32 cellular contexts compared by ENCODE assay signal in genomic region chr3:157871248-157871647, GRCh38.
"Had no signal": no experiment of that assay in that cellular context is flagged by ENCODE, and none has a peak within 500 bp of the region (broad histone marks: within the 10 kb centered on the region; RNA-seq: fewer than 3 reads in every experiment).

No MANE protein-coding gene starts in this region.

- H3K27ac Mint-ChIP-seq: activated CD4-positive, alpha-beta memory T cell treated with anti-CD3 and anti-CD28 coated beads, Interleukin-2, amount 10 ng/mL, durations not matched to agents 7 days and 5 days; activated CD4-positive, alpha-beta T cell treated with anti-CD3 and anti-CD28 coated beads, Interleukin-2, amount 10 ng/mL, durations not matched to agents 7 days and 5 days; activated naive CD4-positive, alpha-beta T cell treated with anti-CD3 and anti-CD28 coated beads, Interleukin-2, amount 10 ng/mL, durations not matched to agents 7 days and 5 days; activated naive CD4-positive, alpha-beta T cell treated with anti-CD3 and anti-CD28 coated beads, Interleukin-2, amount 50 U/mL, for 72 hours; activated naive CD8-positive, alpha-beta T cell treated with anti-CD3 and anti-CD28 coated beads, Interleukin-2, amount 10 ng/mL, durations not matched to agents 7 days and 5 days; activated T-cell treated with anti-CD3 and anti-CD28 coated beads, Interleukin-2, amount 50 U/mL, for 24 hours; activated T-cell treated with anti-CD3 and anti-CD28 coated beads, Interleukin-2, amount 50 U/mL, for 72 hours; brain; dendritic cell treated with granulocyte-macrophage colony-stimulating factor and Interleukin-4, amounts not matched to agents 40 ng/mL and 50 ng/mL, for 4 days; endodermal cell; WTC11 had no signal

- H3K4me3 ChIP-seq: ascending aorta, breast epithelium, cardiac muscle cell, colonic mucosa, dorsolateral prefrontal cortex, heart left ventricle had no signal

- H3K9me3 ChIP-seq: ascending aorta, breast epithelium, colonic mucosa, heart left ventricle had no signal

- H3K36me3 Mint-ChIP-seq: activated naive CD4-positive, alpha-beta T cell treated with anti-CD3 and anti-CD28 coated beads, Interleukin-2, amount 10 ng/mL, durations not matched to agents 7 days and 5 days; activated naive CD4-positive, alpha-beta T cell treated with anti-CD3 and anti-CD28 coated beads, Interleukin-2, amount 50 U/mL, for 72 hours; activated naive CD8-positive, alpha-beta T cell treated with anti-CD3 and anti-CD28 coated beads, Interleukin-2, amount 10 ng/mL, durations not matched to agents 7 days and 5 days; brain; WTC11 had no signal

- H3K4me1 ChIP-seq: breast epithelium, colonic mucosa had no signal

- H3K9me3 Mint-ChIP-seq: activated CD4-positive, alpha-beta memory T cell treated with anti-CD3 and anti-CD28 coated beads, Interleukin-2, amount 10 ng/mL, durations not matched to agents 7 days and 5 days; activated CD4-positive, alpha-beta T cell treated with anti-CD3 and anti-CD28 coated beads, Interleukin-2, amount 10 ng/mL, durations not matched to agents 7 days and 5 days; activated naive CD4-positive, alpha-beta T cell treated with anti-CD3 and anti-CD28 coated beads, Interleukin-2, amount 10 ng/mL, durations not matched to agents 7 days and 5 days; activated naive CD4-positive, alpha-beta T cell treated with anti-CD3 and anti-CD28 coated beads, Interleukin-2, amount 50 U/mL, for 72 hours; activated naive CD8-positive, alpha-beta T cell treated with anti-CD3 and anti-CD28 coated beads, Interleukin-2, amount 10 ng/mL, durations not matched to agents 7 days and 5 days; activated T-cell treated with anti-CD3 and anti-CD28 coated beads, Interleukin-2, amount 50 U/mL, for 24 hours; activated T-cell treated with anti-CD3 and anti-CD28 coated beads, Interleukin-2, amount 50 U/mL, for 72 hours; dendritic cell treated with granulocyte-macrophage colony-stimulating factor and Interleukin-4, amounts not matched to agents 40 ng/mL and 50 ng/mL, for 4 days; endodermal cell; WTC11 had no signal

- H3K27ac ChIP-seq: ascending aorta, breast epithelium, cardiac muscle cell, colonic mucosa, dorsolateral prefrontal cortex, heart left ventricle, VCaP had no signal

- DNase-seq: activated CD4-positive, alpha-beta memory T cell treated with anti-CD3 and anti-CD28 coated beads, Interleukin-2, amount 10 ng/mL, durations not matched to agents 7 days and 5 days; activated CD4-positive, alpha-beta T cell treated with anti-CD3 and anti-CD28 coated beads for 1 hour; activated CD4-positive, alpha-beta T cell treated with anti-CD3 and anti-CD28 coated beads for 4 hours; activated CD4-positive, alpha-beta T cell treated with anti-CD3 and anti-CD28 coated beads, Interleukin-2, amount 10 ng/mL, durations not matched to agents 7 days and 5 days; activated CD4-positive, alpha-beta T cell treated with anti-CD3 and anti-CD28 coated beads, Interleukin-2, amount 50 U/mL, for 4 hours; activated CD8-positive, alpha-beta memory T cell treated with anti-CD3 and anti-CD28 coated beads, Interleukin-2, amount 50 U/mL, for 48 hours; activated gamma-delta T cell; activated naive CD4-positive, alpha-beta T cell; activated naive CD4-positive, alpha-beta T cell treated with anti-CD3 and anti-CD28 coated beads, Interleukin-2, amount 10 ng/mL, durations not matched to agents 7 days and 5 days; activated naive CD8-positive, alpha-beta T cell treated with anti-CD3 and anti-CD28 coated beads, Interleukin-2, amount 10 ng/mL, durations not matched to agents 7 days and 5 days; activated T-cell treated with anti-CD3 and anti-CD28 coated beads for 4 hours; activated T-cell treated with anti-CD3 and anti-CD28 coated beads, Interleukin-2, amount 50 U/mL, for 24 hours; activated T-cell treated with anti-CD3 and anti-CD28 coated beads, Interleukin-2, amount 50 U/mL, for 72 hours; central memory CD4-positive, alpha-beta T cell; cerebellar nuclear complex; colonic mucosa; dorsolateral prefrontal cortex; effector memory CD4-positive, alpha-beta T cell; endodermal cell; foreskin fibroblast; glutamatergic neuron; heart left ventricle; T-helper 2 cell had no signal

- ATAC-seq: activated naive CD4-positive, alpha-beta T cell treated with anti-CD3 and anti-CD28 coated beads, Interleukin-2, amount 50 U/mL, for 72 hours; activated T-cell treated with anti-CD3 and anti-CD28 coated beads, Interleukin-2, amount 50 U/mL, for 72 hours; esophagus mucosa; heart left ventricle; WTC11 had no signal

- H3K27me3 Mint-ChIP-seq: activated CD4-positive, alpha-beta memory T cell treated with anti-CD3 and anti-CD28 coated beads, Interleukin-2, amount 10 ng/mL, durations not matched to agents 7 days and 5 days; activated CD4-positive, alpha-beta T cell treated with anti-CD3 and anti-CD28 coated beads, Interleukin-2, amount 10 ng/mL, durations not matched to agents 7 days and 5 days; activated naive CD4-positive, alpha-beta T cell treated with anti-CD3 and anti-CD28 coated beads, Interleukin-2, amount 10 ng/mL, durations not matched to agents 7 days and 5 days; activated naive CD8-positive, alpha-beta T cell treated with anti-CD3 and anti-CD28 coated beads, Interleukin-2, amount 10 ng/mL, durations not matched to agents 7 days and 5 days; activated T-cell treated with anti-CD3 and anti-CD28 coated beads, Interleukin-2, amount 50 U/mL, for 24 hours; dendritic cell treated with granulocyte-macrophage colony-stimulating factor and Interleukin-4, amounts not matched to agents 40 ng/mL and 50 ng/mL, for 4 days had no signal

- H3K4me1 Mint-ChIP-seq: activated CD4-positive, alpha-beta memory T cell treated with anti-CD3 and anti-CD28 coated beads, Interleukin-2, amount 10 ng/mL, durations not matched to agents 7 days and 5 days; activated CD4-positive, alpha-beta T cell treated with anti-CD3 and anti-CD28 coated beads, Interleukin-2, amount 10 ng/mL, durations not matched to agents 7 days and 5 days; activated naive CD4-positive, alpha-beta T cell treated with anti-CD3 and anti-CD28 coated beads, Interleukin-2, amount 10 ng/mL, durations not matched to agents 7 days and 5 days; activated naive CD8-positive, alpha-beta T cell treated with anti-CD3 and anti-CD28 coated beads, Interleukin-2, amount 10 ng/mL, durations not matched to agents 7 days and 5 days; brain had no signal

- H3K4me3 Mint-ChIP-seq: activated CD4-positive, alpha-beta memory T cell treated with anti-CD3 and anti-CD28 coated beads, Interleukin-2, amount 10 ng/mL, durations not matched to agents 7 days and 5 days; activated CD4-positive, alpha-beta T cell treated with anti-CD3 and anti-CD28 coated beads, Interleukin-2, amount 10 ng/mL, durations not matched to agents 7 days and 5 days; activated naive CD4-positive, alpha-beta T cell treated with anti-CD3 and anti-CD28 coated beads, Interleukin-2, amount 10 ng/mL, durations not matched to agents 7 days and 5 days; activated naive CD8-positive, alpha-beta T cell treated with anti-CD3 and anti-CD28 coated beads, Interleukin-2, amount 10 ng/mL, durations not matched to agents 7 days and 5 days; activated T-cell treated with anti-CD3 and anti-CD28 coated beads, Interleukin-2, amount 50 U/mL, for 24 hours; activated T-cell treated with anti-CD3 and anti-CD28 coated beads, Interleukin-2, amount 50 U/mL, for 72 hours; brain; dendritic cell treated with granulocyte-macrophage colony-stimulating factor and Interleukin-4, amounts not matched to agents 40 ng/mL and 50 ng/mL, for 4 days; endodermal cell; WTC11 had no signal

- H3K27me3 ChIP-seq: ascending aorta, breast epithelium, cardiac muscle cell, colonic mucosa, heart left ventricle had no signal

- H3K36me3 ChIP-seq: ascending aorta, breast epithelium, cardiac muscle cell, colonic mucosa, heart left ventricle had no signal
